ENCODE assay signal across 14 cellular contexts in the genomic region with DNA sequence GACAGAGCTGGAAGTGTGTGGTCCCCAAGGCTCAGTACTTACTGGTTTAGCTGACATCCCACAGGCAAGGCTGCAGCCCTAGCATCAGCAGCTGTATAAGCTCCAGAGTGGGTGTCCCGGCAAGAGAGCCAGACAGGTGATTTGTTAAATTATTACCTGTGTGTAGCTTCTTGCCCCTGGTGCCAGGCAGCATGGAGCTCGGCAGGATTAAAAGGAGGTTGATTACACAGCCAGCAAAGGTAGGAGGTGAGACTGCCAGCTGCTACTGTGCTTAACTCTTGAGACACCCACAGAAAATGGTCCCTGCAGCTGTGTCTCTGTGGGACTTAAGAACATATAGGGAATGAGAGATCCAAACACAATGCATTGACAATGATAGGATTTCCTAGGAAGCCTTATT.
"Had no signal": no experiment of that assay in that cellular context is flagged by ENCODE, and none has a peak within 500 bp of the region (broad histone marks: within the 10 kb centered on the region; RNA-seq: fewer than 3 reads in every experiment).

No MANE protein-coding gene starts in this region.

- H3K4me3 ChIP-seq: coronary artery, tibial nerve, vagina had no signal

- H3K27me3 ChIP-seq: tibial nerve, vagina had no signal

- H3K36me3 ChIP-seq: tibial nerve, vagina had no signal

- ATAC-seq: activated CD4-positive, CD25-positive, alpha-beta regulatory T cell treated with anti-CD3 and anti-CD28 coated beads, Interleukin-2, amount 50 U/mL, for 24 hours; activated CD8-positive, alpha-beta memory T cell treated with anti-CD3 and anti-CD28 coated beads, Interleukin-2, amount 10 ng/mL, durations not matched to agents 7 days and 5 days had no signal

- DNase-seq: activated CD4-positive, alpha-beta T cell treated with anti-CD3 and anti-CD28 coated beads, Interleukin-2, amount 50 U/mL, for 4 hours; activated CD8-positive, alpha-beta memory T cell treated with anti-CD3 and anti-CD28 coated beads, Interleukin-2, amount 10 ng/mL, durations not matched to agents 7 days and 5 days; activated effector memory CD4-positive, alpha-beta T cell treated with anti-CD3 and anti-CD28 coated beads, Interleukin-2, amount 50 U/mL, for 16 hours; activated T-cell treated with anti-CD3 and anti-CD28 coated beads, Interleukin-2, amount 50 U/mL, for 1 hour; amniotic stem cell; effector CD8-positive, alpha-beta T cell; foreskin melanocyte; stimulated activated CD4-positive, alpha-beta T cell treated with anti-CD3 and anti-CD28 coated beads, Interleukin-1b, Interleukin-23, amount 100 ng/mL, for 48 hours; SW 1271 had no signal

- H3K4me3 Mint-ChIP-seq: activated CD8-positive, alpha-beta memory T cell treated with anti-CD3 and anti-CD28 coated beads, Interleukin-2, amount 10 ng/mL, durations not matched to agents 7 days and 5 days had no signal

- H3K9me3 ChIP-seq: vagina had no signal

- H3K27ac Mint-ChIP-seq: activated CD8-positive, alpha-beta memory T cell treated with anti-CD3 and anti-CD28 coated beads, Interleukin-2, amount 10 ng/mL, durations not matched to agents 7 days and 5 days; activated naive CD4-positive, alpha-beta T cell treated with anti-CD3 and anti-CD28 coated beads, Interleukin-2, amount 50 U/mL, for 72 hours had no signal

- H3K27me3 Mint-ChIP-seq: activated CD8-positive, alpha-beta memory T cell treated with anti-CD3 and anti-CD28 coated beads, Interleukin-2, amount 10 ng/mL, durations not matched to agents 7 days and 5 days had no signal
